Comparison of ENCODE assay signal across 1 cellular context in the genomic region with DNA sequence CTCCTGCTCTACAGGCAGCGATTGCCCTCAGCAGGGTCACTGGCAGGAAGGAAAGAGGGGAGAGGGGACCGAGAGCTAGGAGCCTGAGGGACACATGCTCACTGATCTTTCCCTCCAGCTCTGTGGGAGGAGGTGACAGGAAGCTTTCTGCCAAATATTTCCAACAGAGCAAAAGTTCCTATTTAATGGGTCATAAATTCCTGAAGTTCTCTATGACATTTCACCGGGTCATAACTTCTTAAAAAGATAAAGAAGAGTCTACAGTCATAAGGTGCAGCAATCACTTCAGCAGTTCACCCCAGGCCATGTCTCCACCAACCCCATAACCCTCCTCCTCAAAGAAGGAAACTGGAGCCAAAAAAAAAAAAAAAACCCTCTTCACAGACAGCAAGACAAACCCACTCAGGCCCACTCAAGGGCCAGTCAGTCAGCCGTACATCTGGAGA.
TF ChIP-seq lines count a peak whose summit lies in the region.

No MANE protein-coding gene starts in this region.

TF ChIP-seq in GM23338, 12 proteins besides CTCF, POLR2A, EP300 and RAD21 (continued from another document):
- TF ChIP-seq, protein P1, sequence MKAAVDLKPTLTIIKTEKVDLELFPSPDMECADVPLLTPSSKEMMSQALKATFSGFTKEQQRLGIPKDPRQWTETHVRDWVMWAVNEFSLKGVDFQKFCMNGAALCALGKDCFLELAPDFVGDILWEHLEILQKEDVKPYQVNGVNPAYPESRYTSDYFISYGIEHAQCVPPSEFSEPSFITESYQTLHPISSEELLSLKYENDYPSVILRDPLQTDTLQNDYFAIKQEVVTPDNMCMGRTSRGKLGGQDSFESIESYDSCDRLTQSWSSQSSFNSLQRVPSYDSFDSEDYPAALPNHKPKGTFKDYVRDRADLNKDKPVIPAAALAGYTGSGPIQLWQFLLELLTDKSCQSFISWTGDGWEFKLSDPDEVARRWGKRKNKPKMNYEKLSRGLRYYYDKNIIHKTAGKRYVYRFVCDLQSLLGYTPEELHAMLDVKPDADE (IDR thresholded peaks at IDR 0.05): no peak
- TF ChIP-seq, protein P2, sequence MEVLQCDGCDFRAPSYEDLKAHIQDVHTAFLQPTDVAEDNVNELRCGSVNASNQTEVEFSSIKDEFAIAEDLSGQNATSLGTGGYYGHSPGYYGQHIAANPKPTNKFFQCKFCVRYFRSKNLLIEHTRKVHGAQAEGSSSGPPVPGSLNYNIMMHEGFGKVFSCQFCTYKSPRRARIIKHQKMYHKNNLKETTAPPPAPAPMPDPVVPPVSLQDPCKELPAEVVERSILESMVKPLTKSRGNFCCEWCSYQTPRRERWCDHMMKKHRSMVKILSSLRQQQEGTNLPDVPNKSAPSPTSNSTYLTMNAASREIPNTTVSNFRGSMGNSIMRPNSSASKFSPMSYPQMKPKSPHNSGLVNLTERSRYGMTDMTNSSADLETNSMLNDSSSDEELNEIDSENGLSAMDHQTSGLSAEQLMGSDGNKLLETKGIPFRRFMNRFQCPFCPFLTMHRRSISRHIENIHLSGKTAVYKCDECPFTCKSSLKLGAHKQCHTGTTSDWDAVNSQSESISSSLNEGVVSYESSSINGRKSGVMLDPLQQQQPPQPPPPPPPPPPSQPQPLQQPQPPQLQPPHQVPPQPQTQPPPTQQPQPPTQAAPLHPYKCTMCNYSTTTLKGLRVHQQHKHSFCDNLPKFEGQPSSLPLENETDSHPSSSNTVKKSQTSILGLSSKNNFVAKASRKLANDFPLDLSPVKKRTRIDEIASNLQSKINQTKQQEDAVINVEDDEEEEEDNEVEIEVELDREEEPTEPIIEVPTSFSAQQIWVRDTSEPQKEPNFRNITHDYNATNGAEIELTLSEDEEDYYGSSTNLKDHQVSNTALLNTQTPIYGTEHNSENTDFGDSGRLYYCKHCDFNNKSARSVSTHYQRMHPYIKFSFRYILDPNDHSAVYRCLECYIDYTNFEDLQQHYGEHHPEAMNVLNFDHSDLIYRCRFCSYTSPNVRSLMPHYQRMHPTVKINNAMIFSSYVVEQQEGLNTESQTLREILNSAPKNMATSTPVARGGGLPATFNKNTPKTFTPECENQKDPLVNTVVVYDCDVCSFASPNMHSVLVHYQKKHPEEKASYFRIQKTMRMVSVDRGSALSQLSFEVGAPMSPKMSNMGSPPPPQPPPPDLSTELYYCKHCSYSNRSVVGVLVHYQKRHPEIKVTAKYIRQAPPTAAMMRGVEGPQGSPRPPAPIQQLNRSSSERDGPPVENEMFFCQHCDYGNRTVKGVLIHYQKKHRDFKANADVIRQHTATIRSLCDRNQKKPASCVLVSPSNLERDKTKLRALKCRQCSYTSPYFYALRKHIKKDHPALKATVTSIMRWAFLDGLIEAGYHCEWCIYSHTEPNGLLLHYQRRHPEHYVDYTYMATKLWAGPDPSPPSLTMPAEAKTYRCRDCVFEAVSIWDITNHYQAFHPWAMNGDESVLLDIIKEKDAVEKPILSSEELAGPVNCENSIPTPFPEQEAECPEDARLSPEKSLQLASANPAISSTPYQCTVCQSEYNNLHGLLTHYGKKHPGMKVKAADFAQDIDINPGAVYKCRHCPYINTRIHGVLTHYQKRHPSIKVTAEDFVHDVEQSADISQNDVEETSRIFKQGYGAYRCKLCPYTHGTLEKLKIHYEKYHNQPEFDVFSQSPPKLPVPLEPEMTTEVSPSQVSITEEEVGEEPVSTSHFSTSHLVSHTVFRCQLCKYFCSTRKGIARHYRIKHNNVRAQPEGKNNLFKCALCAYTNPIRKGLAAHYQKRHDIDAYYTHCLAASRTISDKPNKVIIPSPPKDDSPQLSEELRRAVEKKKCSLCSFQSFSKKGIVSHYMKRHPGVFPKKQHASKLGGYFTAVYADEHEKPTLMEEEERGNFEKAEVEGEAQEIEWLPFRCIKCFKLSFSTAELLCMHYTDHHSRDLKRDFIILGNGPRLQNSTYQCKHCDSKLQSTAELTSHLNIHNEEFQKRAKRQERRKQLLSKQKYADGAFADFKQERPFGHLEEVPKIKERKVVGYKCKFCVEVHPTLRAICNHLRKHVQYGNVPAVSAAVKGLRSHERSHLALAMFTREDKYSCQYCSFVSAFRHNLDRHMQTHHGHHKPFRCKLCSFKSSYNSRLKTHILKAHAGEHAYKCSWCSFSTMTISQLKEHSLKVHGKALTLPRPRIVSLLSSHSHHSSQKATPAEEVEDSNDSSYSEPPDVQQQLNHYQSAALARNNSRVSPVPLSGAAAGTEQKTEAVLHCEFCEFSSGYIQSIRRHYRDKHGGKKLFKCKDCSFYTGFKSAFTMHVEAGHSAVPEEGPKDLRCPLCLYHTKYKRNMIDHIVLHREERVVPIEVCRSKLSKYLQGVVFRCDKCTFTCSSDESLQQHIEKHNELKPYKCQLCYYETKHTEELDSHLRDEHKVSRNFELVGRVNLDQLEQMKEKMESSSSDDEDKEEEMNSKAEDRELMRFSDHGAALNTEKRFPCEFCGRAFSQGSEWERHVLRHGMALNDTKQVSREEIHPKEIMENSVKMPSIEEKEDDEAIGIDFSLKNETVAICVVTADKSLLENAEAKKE (CRISPR knock-in tag; IDR thresholded peaks at IDR 0.05): no peak
- no peak for TF ChIP-seq ZNF114 (CRISPR knock-in tag; IDR thresholded peaks at IDR 0.05)
- no peak for TF ChIP-seq NANOG (IDR thresholded peaks at IDR 0.05; ENCODE audit: borderline replicate concordance)
- no peak for TF ChIP-seq STAT1 (IDR thresholded peaks at IDR 0.05; ENCODE audit: unreplicated experiment)
- TF ChIP-seq ZNF331 (CRISPR knock-in tag; IDR thresholded peaks at IDR 0.05; ENCODE audit: low read depth): no peak
- TF ChIP-seq EZH2phosphoT487 (IDR thresholded peaks at IDR 0.05; ENCODE audit: unreplicated experiment): no peak
TF ChIP-seq in GM23338: peak in this region for 0.
